ENCODE assay signal across 13 cellular contexts in the genomic region with DNA sequence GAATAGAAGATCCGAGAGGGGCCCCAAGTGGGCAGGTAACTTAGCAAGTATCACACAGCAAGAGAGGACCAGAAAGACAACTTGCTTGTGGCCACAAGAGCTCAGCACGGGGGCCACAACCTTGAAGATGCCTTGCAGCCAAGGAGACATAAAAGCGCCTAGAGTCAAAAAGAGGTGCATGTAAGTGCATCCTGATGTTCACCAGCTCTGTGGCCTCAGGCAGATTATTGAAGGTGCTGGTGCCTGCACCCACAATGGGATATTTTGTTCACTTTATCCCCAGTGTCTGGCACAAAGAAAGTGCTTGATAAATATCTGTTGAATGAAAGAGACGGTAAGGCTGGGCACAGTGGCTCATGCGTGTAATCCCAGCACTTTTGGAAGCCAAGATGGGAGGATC.
DNase-seq lines count a peak whose midpoint lies in the region; ATAC-seq and TF ChIP-seq lines count a peak whose summit lies in the region.
"Had no signal": no experiment of that assay in that cellular context is flagged by ENCODE, and none has a peak within 500 bp of the region (broad histone marks: within the 10 kb centered on the region; RNA-seq: fewer than 3 reads in every experiment).

No MANE protein-coding gene starts in this region.

- no peaks in the 10 kb centered on the region for H3K9me3 ChIP-seq in smooth muscle cell (replicated peaks; ENCODE audit: low read depth)
- H3K9me3 ChIP-seq in upper lobe of right lung = no peaks in the 10 kb centered on the region

- H4K20me1 ChIP-seq in smooth muscle cell (ENCODE audit: low read depth) = no peaks in the 10 kb centered on the region

- peaks cover 22% of the 10 kb centered on the region for H3K4me1 Mint-ChIP-seq in brain

- no peaks in the 10 kb centered on the region for H3K9me3 Mint-ChIP-seq in brain
- H3K9me3 Mint-ChIP-seq: CD8-positive, alpha-beta T cell had no signal

- H3K9ac ChIP-seq in mesendoderm (ENCODE audit: low read length) (no peak overlapping the region), smooth muscle cell (ENCODE audit: low read depth) (no peak overlapping the region)

- H3K4me1 ChIP-seq in mesendoderm (ENCODE audit: control insufficient read depth, low read depth, low read length) (peaks cover 2% of the 10 kb centered on the region), smooth muscle cell (ENCODE audit: low read depth) (no peaks in the 10 kb centered on the region), upper lobe of right lung (no peaks in the 10 kb centered on the region)

- POLR2A ChIA-PET in HEK293T (lab: Yijun Ruan, JAX) = no interaction called here

- H3K79me1 ChIP-seq in mesendoderm (ENCODE audit: low read length) = no peaks in the 10 kb centered on the region

- intact Hi-C loops in upper lobe of right lung (cut with DNase I) = no loop called here

- H4K8ac ChIP-seq in mesendoderm (ENCODE audit: low read depth, low read length) = no peak overlapping the region

- no peak overlapping the region for H3K23ac ChIP-seq in mesendoderm (ENCODE audit: low read length)

- H4K5ac ChIP-seq in mesendoderm (ENCODE audit: low read length) = no peak overlapping the region

- H3K36me3 ChIP-seq in mesendoderm (ENCODE audit: control insufficient read depth, insufficient read depth, low read length) (no peaks in the 10 kb centered on the region), smooth muscle cell (ENCODE audit: low read depth) (no peaks in the 10 kb centered on the region), upper lobe of right lung (no peaks in the 10 kb centered on the region)

- H2BK15ac ChIP-seq in mesendoderm (replicated peaks; ENCODE audit: low read depth) = no peak overlapping the region

- H2BK5ac ChIP-seq in mesendoderm (ENCODE audit: low read length) = no peak overlapping the region

- H3K18ac ChIP-seq in mesendoderm (ENCODE audit: low read length) = no peak overlapping the region

- H3K4me3 ChIP-seq in mesendoderm (ENCODE audit: low read length) (no peak overlapping the region), smooth muscle cell (no peak overlapping the region), upper lobe of right lung (no peak overlapping the region)

- CTCF ChIA-PET in HEK293T (lab: Yijun Ruan, JAX) = interaction anchor here (0.6 kb wide), 1 partner anchor 625 kb away, joined by 3 read pairs; no protein-coding TSS in a partner anchor

- H3K4me3 Mint-ChIP-seq in brain = no peak overlapping the region
- H3K4me3 Mint-ChIP-seq: CD8-positive, alpha-beta T cell had no signal

- peaks cover 5% of the 10 kb centered on the region for H3K27me3 Mint-ChIP-seq in brain

- H2BK120ac ChIP-seq in mesendoderm (ENCODE audit: low read depth, low read length) = no peak overlapping the region

- no peak overlapping the region for H3K4me2 ChIP-seq in mesendoderm (ENCODE audit: low read length)
- peak overlapping the region; percentile 39 for H3K4me2 ChIP-seq in smooth muscle cell

- no peak overlapping the region for H3K4ac ChIP-seq in mesendoderm (ENCODE audit: low read depth, low read length)

- TF ChIP-seq CTCF in brain (conservative IDR thresholded peaks at IDR 0.05) (no peak), smooth muscle cell (IDR thresholded peaks at IDR 0.05; ENCODE audit: borderline replicate concordance, insufficient read depth, poor library complexity, severe bottlenecking) (no peak), upper lobe of right lung (IDR thresholded peaks at IDR 0.05) (no peak)

- H3K56ac ChIP-seq in mesendoderm (ENCODE audit: low read length) = no peak overlapping the region

- peaks cover 4% of the 10 kb centered on the region for H3F3A ChIP-seq in smooth muscle cell (ENCODE audit: low read depth)

- ATAC-seq in upper lobe of right lung = no peak
- ATAC-seq: CD8-positive, alpha-beta T cell; Panc1 had no signal

- WGBS in mesendoderm (ENCODE audit: extremely low coverage, insufficient coverage, low lambda C conversion rate) = no CpG with 5 or more reads among the region's 5 CpGs
- 89% methylated on average over 5 of the region's 5 CpGs for WGBS in smooth muscle cell (ENCODE audit: low lambda C conversion rate)

- H3K27ac ChIP-seq in mesendoderm (ENCODE audit: low read depth, low read length) (no peak overlapping the region), smooth muscle cell (ENCODE audit: low read depth) (no peak overlapping the region), upper lobe of right lung (no peak overlapping the region)

- peak overlapping the region in 3 of 5 experiments; percentile 13 to 93 (median 36) for H3K27ac Mint-ChIP-seq in brain
- H3K27ac Mint-ChIP-seq: CD8-positive, alpha-beta T cell had no signal

- H2AK5ac ChIP-seq in mesendoderm (ENCODE audit: low read length) = no peak overlapping the region

- peak; percentile 19 for DNase-seq in HS-5 (ENCODE audit: low read depth)
- peak; percentile 74 for DNase-seq in mesendoderm
- DNase-seq in smooth muscle cell (lab: John Stamatoyannopoulos, UW; ENCODE audit: unreplicated experiment) = no peak
- no peak for DNase-seq in upper lobe of right lung
- DNase-seq in HEK293T (ENCODE audit: extremely low spot score) = no peak
- no peak for DNase-seq in stimulated activated CD4-positive, alpha-beta T cell treated with anti-CD3 and anti-CD28 coated beads, Interleukin-4, amount 100 ng/mL, for 24 hours
- DNase-seq: CD8-positive, alpha-beta T cell; KBM-7; NCI-H1092; NCI-H1694; SIG-M5 had no signal

- H3K27me3 ChIP-seq in mesendoderm (ENCODE audit: insufficient read depth, low read length, poor library complexity) (no peaks in the 10 kb centered on the region), smooth muscle cell (ENCODE audit: low read depth) (no peaks in the 10 kb centered on the region), upper lobe of right lung (peaks cover 5% of the 10 kb centered on the region)

- H2AFZ ChIP-seq in smooth muscle cell (ENCODE audit: low read depth) = no peak overlapping the region

- peaks cover 19% of the 10 kb centered on the region for H3K36me3 Mint-ChIP-seq in brain
- H3K36me3 Mint-ChIP-seq: CD8-positive, alpha-beta T cell had no signal

- no peaks in the 10 kb centered on the region for H3K79me2 ChIP-seq in mesendoderm (ENCODE audit: control insufficient read depth, insufficient read depth, low read length)
- H3K79me2 ChIP-seq in smooth muscle cell (ENCODE audit: low read depth) = no peaks in the 10 kb centered on the region

TF ChIP-seq in HEK293T, 16 proteins besides CTCF, POLR2A, EP300 and RAD21:
- no peak for TF ChIP-seq LEF1 (IDR thresholded peaks at IDR 0.05; ENCODE audit: borderline replicate concordance)
- no peak for TF ChIP-seq L3MBTL2 (conservative IDR thresholded peaks at IDR 0.05)
- no peak for TF ChIP-seq FOXM1 (IDR thresholded peaks at IDR 0.05; ENCODE audit: borderline replicate concordance)
- no peak for TF ChIP-seq FOXA1 (IDR thresholded peaks at IDR 0.05)
- no peak for TF ChIP-seq CTBP1 (IDR thresholded peaks at IDR 0.05; ENCODE audit: borderline replicate concordance)
- no peak for TF ChIP-seq BHLHE40 (IDR thresholded peaks at IDR 0.05; ENCODE audit: borderline replicate concordance)
- TF ChIP-seq ZNF384 (IDR thresholded peaks at IDR 0.05) = no peak
- no peak for TF ChIP-seq HDGF (IDR thresholded peaks at IDR 0.05; ENCODE audit: borderline replicate concordance)
- no peak for TF ChIP-seq FOXK2 (IDR thresholded peaks at IDR 0.05)
- no peak for TF ChIP-seq SUZ12 (IDR thresholded peaks at IDR 0.05)
- TF ChIP-seq ELF4 (IDR thresholded peaks at IDR 0.05) = no peak
- TF ChIP-seq PKNOX1 (IDR thresholded peaks at IDR 0.05) = no peak
- TF ChIP-seq SP1 (IDR thresholded peaks at IDR 0.05) = no peak
- TF ChIP-seq NFRKB (IDR thresholded peaks at IDR 0.05) = no peak
- no peak for TF ChIP-seq ARNT (IDR thresholded peaks at IDR 0.05)
- no peak for TF ChIP-seq TARDBP (IDR thresholded peaks at IDR 0.05)

Comparison
In these comparisons a context has a peak if more than half of its experiments do, and no peak if none do; other contexts are left out.
1. DNase-seq: peak in HS-5 (single experiment) and mesendoderm (single experiment); none in smooth muscle cell (single experiment), upper lobe of right lung (single experiment), HEK293T (single experiment) and stimulated activated CD4-positive, alpha-beta T cell treated with anti-CD3 and anti-CD28 coated beads, Interleukin-4, amount 100 ng/mL, for 24 hours (single experiment).